1 cellular context compared by ENCODE assay signal in the genomic region with DNA sequence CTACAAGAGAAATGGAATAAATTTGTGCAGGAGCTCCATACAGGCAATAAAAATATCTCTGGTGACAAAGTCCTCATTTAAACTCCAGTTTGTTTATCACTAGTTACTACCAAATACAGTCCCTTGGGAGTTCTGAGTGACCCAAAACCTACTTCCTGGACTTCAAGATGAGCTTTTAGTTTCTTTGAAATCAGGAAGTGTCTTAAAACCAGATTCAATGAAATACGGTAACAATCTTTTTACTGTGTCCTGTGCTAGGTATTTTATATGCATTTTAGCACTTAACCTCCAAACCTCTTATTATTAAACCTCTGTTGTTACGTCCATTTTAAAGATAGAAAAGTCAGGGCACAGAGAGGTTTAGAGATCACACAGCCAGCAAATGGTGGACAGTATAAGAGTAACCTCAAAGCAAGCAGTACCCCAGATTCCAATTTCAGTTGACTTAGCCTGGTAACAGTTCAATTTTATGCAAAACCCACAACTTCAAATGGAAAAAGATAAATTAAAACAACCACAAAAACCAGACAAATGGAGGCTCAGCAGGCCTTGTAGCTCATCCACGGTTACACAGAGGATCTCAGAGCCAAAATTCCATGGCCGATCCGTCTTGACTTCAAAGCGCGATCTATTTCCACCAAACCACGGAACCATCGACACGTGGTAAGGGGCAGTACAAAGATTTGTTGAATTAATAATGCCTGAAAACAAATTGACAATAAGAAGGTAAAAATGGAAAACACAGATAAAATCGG.
TF ChIP-seq lines count a peak whose summit lies in the region.

No MANE protein-coding gene starts in this region.

TF ChIP-seq in HCT116, 20 proteins besides CTCF, POLR2A, EP300 and RAD21 (continued from another document):
- TF ChIP-seq ZBTB33 (IDR thresholded peaks at IDR 0.05; ENCODE audit: extremely low read depth, insufficient replicate concordance, low read length) (no peak), ZFX (IDR thresholded peaks at IDR 0.05) (no peak), EZH2phosphoT487 (IDR thresholded peaks at IDR 0.05; ENCODE audit: borderline replicate concordance) (no peak), POLR2AphosphoS5 (IDR thresholded peaks at IDR 0.05; ENCODE audit: low read depth, low read length) (no peak; the same call in 1 of the 2 replicates), EZH2 (IDR thresholded peaks at IDR 0.05) (no peak), ZNF274 (IDR thresholded peaks at IDR 0.05; ENCODE audit: low read depth, low read length) (no peak), EGR1 (IDR thresholded peaks at IDR 0.05; ENCODE audit: low read depth) (no peak), CBX3 (IDR thresholded peaks at IDR 0.05; ENCODE audit: low read depth) (no peak), CEBPB (IDR thresholded peaks at IDR 0.05; ENCODE audit: low read depth) (no peak), SRF (IDR thresholded peaks at IDR 0.05; ENCODE audit: low read depth) (no peak), MAX (IDR thresholded peaks at IDR 0.05) (no peak; the same call in 1 of the 2 replicates), ATF3 (IDR thresholded peaks at IDR 0.05) (no peak), TCF7L2 (IDR thresholded peaks at IDR 0.05; ENCODE audit: borderline replicate concordance, extremely low read depth, insufficient read depth, insufficient read length) (no peak), REST (IDR thresholded peaks at IDR 0.05; ENCODE audit: low read depth) (no peak), ELF1 (IDR thresholded peaks at IDR 0.05; ENCODE audit: borderline replicate concordance, low read depth) (no peak)
TF ChIP-seq in HCT116: peak in this region for 0.
